In genomic region chr2:47016172-47016913, GRCh38 we compare ENCODE assay signal across 8 cellular contexts.
DNase-seq lines count a peak whose midpoint lies in the region; ATAC-seq lines count a peak whose summit lies in the region.

No MANE protein-coding gene starts in this region.

- H3K27ac ChIP-seq in muscle layer of duodenum (ENCODE audit: low read length), result peak overlapping the region; percentile 49

- peaks cover 6 to 12% of the 10 kb centered on the region in 2 donors for H3K36me3 ChIP-seq in muscle layer of duodenum (ENCODE audit: control insufficient read depth in 1 of 2, insufficient read depth in 2 of 2, low read length in 2 of 2)

- H3K4me1 ChIP-seq in muscle layer of duodenum (ENCODE audit: control insufficient read depth in 1 of 2, insufficient read depth in 2 of 2, low read length in 2 of 2), result peaks cover 0 to 45% of the 10 kb centered on the region in 2 donors

- no peaks in the 10 kb centered on the region for H3K9me3 ChIP-seq in muscle layer of duodenum (ENCODE audit: control insufficient read depth in 1 of 2, low read length in 2 of 2)

- peak; percentile 81 for DNase-seq in H4 (ENCODE audit: low spot score)
- DNase-seq in NCI-H69 (lab: John Stamatoyannopoulos, UW), result peak; percentile 67
- peak; percentile 78 for DNase-seq in dedifferentiated amniotic fluid mesenchymal stem cell (ENCODE audit: extremely low spot score)
- DNase-seq in activated CD8-positive, alpha-beta memory T cell treated with anti-CD3 and anti-CD28 coated beads, Interleukin-2, amount 50 U/mL, for 4 hours, result no peak
- DNase-seq in T-helper 9 cell, result no peak
- DNase-seq in activated T-cell treated with anti-CD3 and anti-CD28 coated beads, Interleukin-2, amount 50 U/mL, for 1 hour, result no peak

- H3K4me3 ChIP-seq in muscle layer of duodenum (ENCODE audit: low read depth in 1 of 2, low read length in 2 of 2), result no peak overlapping the region

- ATAC-seq in HG02970 (IDR thresholded peaks at IDR 0.05; ENCODE audit: low FRiP score, unreplicated experiment), result no peak

- no peaks in the 10 kb centered on the region for H3K27me3 ChIP-seq in muscle layer of duodenum (ENCODE audit: low read depth, low read length)

Comparison
In these comparisons a context has a peak if more than half of its experiments do, and no peak if none do; other contexts are left out.
1. DNase-seq: peak in H4 (single experiment), NCI-H69 (single experiment) and dedifferentiated amniotic fluid mesenchymal stem cell (single experiment); none in activated CD8-positive, alpha-beta memory T cell treated with anti-CD3 and anti-CD28 coated beads, Interleukin-2, amount 50 U/mL, for 4 hours (single experiment), T-helper 9 cell (single experiment) and activated T-cell treated with anti-CD3 and anti-CD28 coated beads, Interleukin-2, amount 50 U/mL, for 1 hour (single experiment).